In genomic region chr16:66483689-66484452, GRCh38 we compare ENCODE assay signal across 8 cellular contexts. TPM values are rescaled to one million over a fixed set of nuclear protein-coding genes. Genes with fewer than 3 reads are reported as not detected.
DNase-seq lines count a peak whose midpoint lies in the region; ATAC-seq and TF ChIP-seq lines count a peak whose summit lies in the region.

No MANE protein-coding gene starts in this region.

- no peaks in the 10 kb centered on the region for H3K9me3 ChIP-seq in upper lobe of right lung

- no peak overlapping the region for H3K4me3 ChIP-seq in upper lobe of right lung

- no peak overlapping the region for H3K27ac ChIP-seq in upper lobe of right lung

- no peaks in the 10 kb centered on the region for H3K36me3 ChIP-seq in upper lobe of right lung

- peak; percentile 54 for ATAC-seq in GM19467 (IDR thresholded peaks at IDR 0.05; ENCODE audit: unreplicated experiment)
- peak; percentile 83 for ATAC-seq in upper lobe of right lung

- peak; percentile 57 for DNase-seq in COLO829 (ENCODE audit: low spot score)
- peak; percentile 54 for DNase-seq in LHCN-M2 (ENCODE audit: low read depth)
- DNase-seq in SK-N-DZ (ENCODE audit: low spot score): peak; percentile 70
- peak; percentile 42 to 61 (median 55) for DNase-seq in activated naive CD4-positive, alpha-beta T cell (lab: John Stamatoyannopoulos, UW)
- peak; percentile 69 for DNase-seq in globus pallidus (ENCODE audit: low spot score)
- DNase-seq in pons (ENCODE audit: low spot score): peak; percentile 58
- DNase-seq in upper lobe of right lung: peak; percentile 91

- H3K27me3 ChIP-seq in upper lobe of right lung: no peaks in the 10 kb centered on the region

- peak; percentile 94 for TF ChIP-seq CTCF in upper lobe of right lung (IDR thresholded peaks at IDR 0.05)

- intact Hi-C loops in upper lobe of right lung (cut with DNase I): loop anchor here (10.0 kb wide), 1 partner anchor 79 kb away; no protein-coding TSS in a partner anchor

- H3K4me1 ChIP-seq in upper lobe of right lung: peaks cover 12% of the 10 kb centered on the region

RNA-seq across cellular contexts. Expression of gene BEAN1, which starts 56.8 kb away (rescaled TPM):
- total RNA-seq in LHCN-M2 (2014; rRNA removed) (0.19 and 1.4 TPM in 2 replicates), upper lobe of right lung (0.87 TPM)
- polyA plus RNA-seq in LHCN-M2 (2012): 2.1 TPM
- not detected in 2 replicates for polyA plus RNA-seq in SK-N-DZ (2014; cell fraction: cytosol; rRNA removed)
- polyA plus RNA-seq in SK-N-DZ (2014; cell fraction: nucleus; rRNA removed): not detected in 2 replicates
